In the genomic region with DNA sequence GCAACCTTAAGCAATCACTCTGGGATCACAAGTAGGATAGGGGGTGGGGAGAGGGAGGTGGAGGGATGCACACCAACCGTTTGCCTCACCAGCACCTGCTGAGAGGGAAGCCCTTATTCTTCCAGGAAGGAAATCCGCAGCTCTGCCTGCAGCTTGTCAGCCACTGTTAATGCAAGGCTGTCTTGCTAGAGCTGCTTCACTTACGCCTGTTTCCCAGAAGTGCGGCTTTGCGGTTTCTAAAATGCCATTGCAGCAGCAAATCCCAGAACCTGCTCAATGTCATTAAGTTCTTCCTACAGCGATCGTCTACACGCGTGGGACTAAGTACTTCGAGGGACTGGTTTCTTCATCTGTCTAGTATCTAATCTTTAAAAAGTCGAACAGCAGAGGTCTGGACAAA, we compare ENCODE assay signal across 17 cellular contexts.
"Had no signal": no experiment of that assay in that cellular context is flagged by ENCODE, and none has a peak within 500 bp of the region (broad histone marks: within the 10 kb centered on the region; RNA-seq: fewer than 3 reads in every experiment).

No MANE protein-coding gene starts in this region.

- H3K4me3 ChIP-seq: adrenal gland, left ventricle myocardium inferior, ovary, prostate gland, suprapubic skin, tibial nerve had no signal

- H3K36me3 ChIP-seq: neutrophil, ovary, prostate gland had no signal

- DNase-seq: activated CD4-positive, alpha-beta memory T cell treated with anti-CD3 and anti-CD28 coated beads, Interleukin-2, amount 10 ng/mL, durations not matched to agents 7 days and 5 days; activated CD4-positive, alpha-beta T cell treated with anti-CD3 and anti-CD28 coated beads, Interleukin-2, amount 10 ng/mL, durations not matched to agents 24 days and 14 days; activated T-cell treated with anti-CD3 and anti-CD28 coated beads, Interleukin-2, amount 50 U/mL, for 24 hours; erythroblast; foreskin keratinocyte; kidney glomerular epithelial cell; left ventricle myocardium inferior; midbrain; natural killer cell; ovary; stimulated activated CD4-positive, alpha-beta T cell treated with anti-CD3 and anti-CD28 coated beads, Interleukin-1b, Interleukin-23, amount 100 ng/mL, for 48 hours; stimulated activated naive CD8-positive, alpha-beta T cell treated with anti-CD3 and anti-CD28 coated beads, Interleukin-15, amount 100 ng/mL, for 72 hours had no signal

- H3K9me3 ChIP-seq: adrenal gland, left ventricle myocardium inferior, neutrophil, ovary, prostate gland, suprapubic skin, tibial nerve had no signal

- H3K27me3 ChIP-seq: adrenal gland, foreskin keratinocyte, ovary, suprapubic skin, tibial nerve had no signal

- H3K4me1 ChIP-seq: adrenal gland, prostate gland had no signal

- H3K27ac ChIP-seq: adrenal gland, foreskin keratinocyte, left ventricle myocardium inferior, neutrophil, ovary, prostate gland, suprapubic skin, tibial nerve had no signal
